ENCODE assay signal across 15 cellular contexts in the genomic region with DNA sequence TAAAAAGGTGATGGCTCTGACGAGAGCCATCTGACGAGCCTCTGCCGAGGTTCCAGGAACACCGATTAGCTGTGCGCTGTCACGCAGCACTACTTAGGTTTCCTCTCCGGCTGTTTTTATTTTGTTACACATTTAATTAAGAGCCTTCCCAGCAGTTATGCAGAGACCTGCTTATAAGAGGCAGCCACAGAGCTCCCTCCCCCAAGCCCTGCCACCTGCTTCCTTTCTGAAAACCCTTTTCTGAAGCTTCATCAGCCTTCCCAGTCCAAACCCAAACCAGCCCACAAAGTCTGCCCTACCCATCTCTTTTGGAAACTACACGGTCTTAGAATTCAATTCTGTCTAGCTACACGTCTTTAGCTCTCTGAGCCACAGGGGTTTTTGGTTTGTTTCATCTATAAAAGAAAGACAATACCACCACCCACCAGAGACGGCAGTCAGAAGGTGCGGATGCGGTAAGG. TPM values are rescaled to one million over a fixed set of nuclear protein-coding genes. Genes with fewer than 3 reads are reported as not detected.
DNase-seq lines count a peak whose midpoint lies in the region; ATAC-seq and TF ChIP-seq lines count a peak whose summit lies in the region.
"Had no signal": no experiment of that assay in that cellular context is flagged by ENCODE, and none has a peak within 500 bp of the region (broad histone marks: within the 10 kb centered on the region; RNA-seq: fewer than 3 reads in every experiment).

No MANE protein-coding gene starts in this region.

- intact Hi-C loops in natural killer cell (cut with micrococcal nuclease): no loop called here

- peaks cover 18% of the 10 kb centered on the region for H3K36me3 Mint-ChIP-seq in natural killer cell
- H3K36me3 Mint-ChIP-seq in natural killer cell treated with Interleukin-12 subunit alpha and Interleukin-12 subunit beta and Interleukin-15 and Interleukin-18, amount 100 ng/mL, for 72 hours: peaks cover 11% of the 10 kb centered on the region
- peaks cover 67% of the 10 kb centered on the region for H3K36me3 Mint-ChIP-seq in stimulated activated naive CD8-positive, alpha-beta T cell treated with anti-CD3 and anti-CD28 coated beads, Interleukin-15, Interleukin-2, amounts not matched to agents 100 ng/mL and 50 ng/mL, for 24 hours (ENCODE audit: low read depth)

- no peaks in the 10 kb centered on the region for H3K27me3 Mint-ChIP-seq in natural killer cell (ENCODE audit: low read depth in 2 of 2)
- no peaks in the 10 kb centered on the region for H3K27me3 Mint-ChIP-seq in natural killer cell treated with Interleukin-12 subunit alpha and Interleukin-12 subunit beta and Interleukin-15 and Interleukin-18, amount 100 ng/mL, for 72 hours
- no peaks in the 10 kb centered on the region for H3K27me3 Mint-ChIP-seq in stimulated activated naive CD8-positive, alpha-beta T cell treated with anti-CD3 and anti-CD28 coated beads, Interleukin-15, Interleukin-2, amounts not matched to agents 100 ng/mL and 50 ng/mL, for 24 hours

- ATAC-seq in natural killer cell (peak in 2 of 3 donors; percentile 29 to 54), GM19452 (IDR thresholded peaks at IDR 0.05; ENCODE audit: unreplicated experiment) (no peak)
- ATAC-seq in natural killer cell treated with Interleukin-12 subunit alpha and Interleukin-12 subunit beta and Interleukin-15 and Interleukin-18, amount 100 ng/mL, for 72 hours: no peak
- ATAC-seq: body of pancreas had no signal

- H3K4me1 Mint-ChIP-seq in natural killer cell: peaks cover 6 to 7% of the 10 kb centered on the region in 2 donors
- peaks cover 0 to 5% of the 10 kb centered on the region in 2 donors for H3K4me1 Mint-ChIP-seq in natural killer cell treated with Interleukin-12 subunit alpha and Interleukin-12 subunit beta and Interleukin-15 and Interleukin-18, amount 100 ng/mL, for 72 hours (ENCODE audit: low read depth in 2 of 2)
- H3K4me1 Mint-ChIP-seq in stimulated activated naive CD8-positive, alpha-beta T cell treated with anti-CD3 and anti-CD28 coated beads, Interleukin-15, Interleukin-2, amounts not matched to agents 100 ng/mL and 50 ng/mL, for 24 hours (ENCODE audit: low read depth): peaks cover 13% of the 10 kb centered on the region

- no peak for DNase-seq in natural killer cell
- DNase-seq in natural killer cell treated with Interleukin-12 subunit alpha and Interleukin-12 subunit beta and Interleukin-15 and Interleukin-18, amount 100 ng/mL, for 72 hours (ENCODE audit: low spot score): no peak
- peak; percentile 80 for DNase-seq in NCI-H2196 (lab: John Stamatoyannopoulos, UW; ENCODE audit: unreplicated experiment)
- DNase-seq in activated naive CD4-positive, alpha-beta T cell treated with anti-CD3 and anti-CD28 coated beads, Interleukin-2, amount 50 U/mL, for 16 hours: peak; percentile 31
- DNase-seq in hypothalamus (lab: John Stamatoyannopoulos, UW): no peak
- DNase-seq in HEK293T (ENCODE audit: extremely low spot score): no peak
- DNase-seq: body of pancreas, dermis blood vessel endothelial cell, GM23248, Karpas-422, midbrain, NCI-H1694, SJCRH30 had no signal

- CTCF ChIA-PET in HEK293T (lab: Yijun Ruan, JAX): no interaction called here

- TF ChIP-seq CTCF in natural killer cell (IDR thresholded peaks at IDR 0.05): no peak

- no peaks in the 10 kb centered on the region for H3K9me3 Mint-ChIP-seq in natural killer cell
- no peaks in the 10 kb centered on the region for H3K9me3 Mint-ChIP-seq in natural killer cell treated with Interleukin-12 subunit alpha and Interleukin-12 subunit beta and Interleukin-15 and Interleukin-18, amount 100 ng/mL, for 72 hours
- no peaks in the 10 kb centered on the region for H3K9me3 Mint-ChIP-seq in stimulated activated naive CD8-positive, alpha-beta T cell treated with anti-CD3 and anti-CD28 coated beads, Interleukin-15, Interleukin-2, amounts not matched to agents 100 ng/mL and 50 ng/mL, for 24 hours

- POLR2A ChIA-PET in HEK293T (lab: Yijun Ruan, JAX): no interaction called here

- peak overlapping the region; percentile 58 for H3K4me3 Mint-ChIP-seq in natural killer cell
- H3K4me3 Mint-ChIP-seq in natural killer cell treated with Interleukin-12 subunit alpha and Interleukin-12 subunit beta and Interleukin-15 and Interleukin-18, amount 100 ng/mL, for 72 hours: no peak overlapping the region
- no peak overlapping the region for H3K4me3 Mint-ChIP-seq in stimulated activated naive CD8-positive, alpha-beta T cell treated with anti-CD3 and anti-CD28 coated beads, Interleukin-15, Interleukin-2, amounts not matched to agents 100 ng/mL and 50 ng/mL, for 24 hours

- peak overlapping the region; percentile 27 to 31 for H3K27ac Mint-ChIP-seq in natural killer cell
- H3K27ac Mint-ChIP-seq in natural killer cell treated with Interleukin-12 subunit alpha and Interleukin-12 subunit beta and Interleukin-15 and Interleukin-18, amount 100 ng/mL, for 72 hours: no peak overlapping the region
- peak overlapping the region; percentile 50 for H3K27ac Mint-ChIP-seq in stimulated activated naive CD8-positive, alpha-beta T cell treated with anti-CD3 and anti-CD28 coated beads, Interleukin-15, Interleukin-2, amounts not matched to agents 100 ng/mL and 50 ng/mL, for 24 hours

TF ChIP-seq in HEK293T, 16 proteins besides CTCF, POLR2A, EP300 and RAD21:
- TF ChIP-seq LEF1 (IDR thresholded peaks at IDR 0.05; ENCODE audit: borderline replicate concordance) (no peak), BHLHE40 (IDR thresholded peaks at IDR 0.05; ENCODE audit: borderline replicate concordance) (no peak), ARNT (IDR thresholded peaks at IDR 0.05) (no peak), ELF4 (IDR thresholded peaks at IDR 0.05) (no peak), SUZ12 (IDR thresholded peaks at IDR 0.05) (no peak), FOXM1 (IDR thresholded peaks at IDR 0.05; ENCODE audit: borderline replicate concordance) (no peak), HDGF (IDR thresholded peaks at IDR 0.05; ENCODE audit: borderline replicate concordance) (no peak), CTBP1 (IDR thresholded peaks at IDR 0.05; ENCODE audit: borderline replicate concordance) (no peak), ZNF384 (IDR thresholded peaks at IDR 0.05) (no peak), FOXA1 (IDR thresholded peaks at IDR 0.05) (no peak), TARDBP (IDR thresholded peaks at IDR 0.05) (no peak), SP1 (IDR thresholded peaks at IDR 0.05) (no peak), FOXK2 (IDR thresholded peaks at IDR 0.05) (no peak)
- TF ChIP-seq, protein P1, sequence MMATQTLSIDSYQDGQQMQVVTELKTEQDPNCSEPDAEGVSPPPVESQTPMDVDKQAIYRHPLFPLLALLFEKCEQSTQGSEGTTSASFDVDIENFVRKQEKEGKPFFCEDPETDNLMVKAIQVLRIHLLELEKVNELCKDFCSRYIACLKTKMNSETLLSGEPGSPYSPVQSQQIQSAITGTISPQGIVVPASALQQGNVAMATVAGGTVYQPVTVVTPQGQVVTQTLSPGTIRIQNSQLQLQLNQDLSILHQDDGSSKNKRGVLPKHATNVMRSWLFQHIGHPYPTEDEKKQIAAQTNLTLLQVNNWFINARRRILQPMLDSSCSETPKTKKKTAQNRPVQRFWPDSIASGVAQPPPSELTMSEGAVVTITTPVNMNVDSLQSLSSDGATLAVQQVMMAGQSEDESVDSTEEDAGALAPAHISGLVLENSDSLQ (IDR thresholded peaks at IDR 0.05): no peak

RNA-seq across cellular contexts. Expression of a gene that starts 49.1 kb away (rescaled TPM):
- 10 to 100 TPM; 28.3 to 35.3 (median 30.4) TPM for total RNA-seq in natural killer cell
- 10 to 100 TPM; 33.2 to 36.0 TPM for total RNA-seq in natural killer cell treated with Interleukin-12 subunit alpha and Interleukin-12 subunit beta and Interleukin-15 and Interleukin-18, amount 100 ng/mL, for 72 hours

Comparison
In these comparisons a context has a peak if more than half of its experiments do, and no peak if none do; other contexts are left out.
1. ATAC-seq: peak in natural killer cell (2 of 3); none in natural killer cell treated with Interleukin-12 subunit alpha and Interleukin-12 subunit beta and Interleukin-15 and Interleukin-18, amount 100 ng/mL, for 72 hours (0 of 2) and GM19452 (single experiment).
2. H3K27ac Mint-ChIP-seq: peak in natural killer cell (2 of 2) and stimulated activated naive CD8-positive, alpha-beta T cell treated with anti-CD3 and anti-CD28 coated beads, Interleukin-15, Interleukin-2, amounts not matched to agents 100 ng/mL and 50 ng/mL, for 24 hours (single experiment); none in natural killer cell treated with Interleukin-12 subunit alpha and Interleukin-12 subunit beta and Interleukin-15 and Interleukin-18, amount 100 ng/mL, for 72 hours (0 of 2).
3. DNase-seq: peak in NCI-H2196 (single experiment) and activated naive CD4-positive, alpha-beta T cell treated with anti-CD3 and anti-CD28 coated beads, Interleukin-2, amount 50 U/mL, for 16 hours (single experiment); none in natural killer cell (single experiment), natural killer cell treated with Interleukin-12 subunit alpha and Interleukin-12 subunit beta and Interleukin-15 and Interleukin-18, amount 100 ng/mL, for 72 hours (single experiment), hypothalamus (0 of 51) and HEK293T (single experiment).